ENCODE assay signal across 16 cellular contexts in genomic region chr12:106863185-106863584, GRCh38.
DNase-seq lines count a peak whose midpoint lies in the region; ATAC-seq and TF ChIP-seq lines count a peak whose summit lies in the region.
"Had no signal": no experiment of that assay in that cellular context is flagged by ENCODE, and none has a peak within 500 bp of the region (broad histone marks: within the 10 kb centered on the region; RNA-seq: fewer than 3 reads in every experiment).

No MANE protein-coding gene starts in this region.

- H3K4me2 ChIP-seq in SK-N-SH: 0 out of 2 replicates have a peak overlapping the region, but pooled peaks have one; percentile 4

- CTCF ChIA-PET in SK-N-SH (lab: Yijun Ruan, JAX): no interaction called here

- H3K9me2 ChIP-seq in SK-N-SH: no peaks in the 10 kb centered on the region

- H3K36me3 ChIP-seq in SK-N-SH (replicated peaks in 1 of 2; ENCODE audit: control insufficient read depth in 1 of 2, insufficient read depth in 2 of 2, low read length in 1 of 2) (peaks cover 6 to 26% of the 10 kb centered on the region in 2 experiments), upper lobe of left lung (peaks cover 0 to 25% (median 0%) of the 10 kb centered on the region in 4 donors)

- TF ChIP-seq RAD21 in SK-N-SH (IDR thresholded peaks at IDR 0.05; ENCODE audit: low read length): no peak

- no peaks in the 10 kb centered on the region for H3K36me3 Mint-ChIP-seq in glutamatergic neuron (ENCODE audit: unreplicated experiment)

- no peaks in the 10 kb centered on the region for H4K20me1 ChIP-seq in SK-N-SH (ENCODE audit: insufficient read depth)

- TF ChIP-seq CTCF in SK-N-SH (IDR thresholded peaks at IDR 0.05) (no peak), glutamatergic neuron (IDR thresholded peaks at IDR 0.05; ENCODE audit: partially characterized antibody, unreplicated experiment) (no peak), upper lobe of left lung (IDR thresholded peaks at IDR 0.05) (no peak)

- no peak overlapping the region for H3K9ac ChIP-seq in SK-N-SH

- no peak overlapping the region for H2AFZ ChIP-seq in SK-N-SH (ENCODE audit: low read depth)

- H3K9me3 Mint-ChIP-seq in glutamatergic neuron (ENCODE audit: unreplicated experiment): no peaks in the 10 kb centered on the region
- H3K9me3 Mint-ChIP-seq: CD4-positive, alpha-beta T cell had no signal

- DNase-seq in SK-N-SH: no peak
- peak; percentile 22 for DNase-seq in brain pericyte (ENCODE audit: low read depth, low spot score)
- DNase-seq in glutamatergic neuron: no peak
- no peak for DNase-seq in upper lobe of left lung
- DNase-seq in stimulated activated CD4-positive, alpha-beta T cell treated with anti-CD3 and anti-CD28 coated beads, Interleukin-4, amount 100 ng/mL, for 24 hours: no peak
- DNase-seq in DMS79 (lab: John Stamatoyannopoulos, UW): no peak
- DNase-seq: Caco-2; CD4-positive, alpha-beta T cell; GOT3; NCI-H1092 treated with DMSO at 0.1 percent for 48 hours; NCI-H2081 treated with DMSO at 0.1 percent for 48 hours; NCI-H510A had no signal

- TF ChIP-seq EP300 in SK-N-SH (IDR thresholded peaks at IDR 0.05; ENCODE audit: borderline replicate concordance in 1 of 2, low read depth in 1 of 2, low read length in 1 of 2) (no peak), upper lobe of left lung (IDR thresholded peaks at IDR 0.05) (no peak)

- H3K27ac Mint-ChIP-seq in glutamatergic neuron (ENCODE audit: unreplicated experiment): peak overlapping the region; percentile 54
- H3K27ac Mint-ChIP-seq: CD4-positive, alpha-beta T cell had no signal

- ATAC-seq in SK-N-SH treated with all-trans-retinoic acid at 6 μM for 48 hours (no peak), upper lobe of left lung (ENCODE audit: low FRiP score in 2 of 2) (no peak), GM19463 (IDR thresholded peaks at IDR 0.05; ENCODE audit: unreplicated experiment) (no peak)
- ATAC-seq: HCT116, Right ventricle myocardium inferior had no signal

- no peaks in the 10 kb centered on the region for H3K27me3 ChIP-seq in SK-N-SH (ENCODE audit: insufficient read depth)
- no peaks in the 10 kb centered on the region for H3K27me3 ChIP-seq in upper lobe of left lung

- H3K4me1 ChIP-seq in SK-N-SH (ENCODE audit: control insufficient read depth in 1 of 2, insufficient read depth in 2 of 2, low read depth in 1 of 2, low read length in 1 of 2) (peaks cover 3 to 8% of the 10 kb centered on the region in 2 experiments; a peak in 2 of 4 replicates), upper lobe of left lung (no peaks in the 10 kb centered on the region)
- H3K4me1 ChIP-seq: Caco-2 had no signal

- H3K4me3 ChIP-seq in SK-N-SH (ENCODE audit: low read depth in 2 of 2, low read length in 1 of 2) (no peak overlapping the region), upper lobe of left lung (no peak overlapping the region)

- H3K27me3 Mint-ChIP-seq in glutamatergic neuron (ENCODE audit: unreplicated experiment): no peaks in the 10 kb centered on the region
- H3K27me3 Mint-ChIP-seq: CD4-positive, alpha-beta T cell had no signal

- POLR2A ChIA-PET in SK-N-SH (lab: Yijun Ruan, JAX): no interaction called here

- WGBS in SK-N-SH (ENCODE audit: low lambda C conversion rate): 88% methylated on average over 1 of the region's 1 CpG
- 88 to 96% methylated on average over 1 of the region's 1 CpG for WGBS in upper lobe of left lung, 2 donors

- H3K79me2 ChIP-seq in SK-N-SH (ENCODE audit: insufficient read depth): peaks cover 14% of the 10 kb centered on the region; the same call in 1 of the 2 replicates

- H3K27ac ChIP-seq in SK-N-SH (ENCODE audit: low read depth in 2 of 2, low read length in 1 of 2) (no peak overlapping the region), upper lobe of left lung (no peak overlapping the region)

- H3F3A ChIP-seq in SK-N-SH (replicated peaks; ENCODE audit: insufficient read depth): no peaks in the 10 kb centered on the region

- H3K9me3 ChIP-seq in SK-N-SH: no peaks in the 10 kb centered on the region
- H3K9me3 ChIP-seq in upper lobe of left lung: no peaks in the 10 kb centered on the region
- H3K9me3 ChIP-seq: Caco-2 had no signal

- peaks cover 23% of the 10 kb centered on the region for H3K4me1 Mint-ChIP-seq in glutamatergic neuron (ENCODE audit: low read depth, unreplicated experiment)

- H3K4me3 Mint-ChIP-seq in glutamatergic neuron (ENCODE audit: unreplicated experiment): peak overlapping the region; percentile 72
- H3K4me3 Mint-ChIP-seq: CD4-positive, alpha-beta T cell had no signal

- no peak for TF ChIP-seq POLR2A in upper lobe of left lung (IDR thresholded peaks at IDR 0.05)

TF ChIP-seq in SK-N-SH, 30 proteins besides CTCF, POLR2A, EP300 and RAD21:
- TF ChIP-seq ELF1 (IDR thresholded peaks at IDR 0.05) (no peak), GABPA (IDR thresholded peaks at IDR 0.05; ENCODE audit: low read depth) (no peak), YY1 (IDR thresholded peaks at IDR 0.05; ENCODE audit: low read depth) (no peak), MEF2A (IDR thresholded peaks at IDR 0.05; ENCODE audit: borderline replicate concordance, low read depth) (no peak), SIN3A (IDR thresholded peaks at IDR 0.05; ENCODE audit: borderline replicate concordance, low read depth, low read length) (no peak), ZBTB33 (IDR thresholded peaks at IDR 0.05; ENCODE audit: borderline replicate concordance, low read depth) (no peak)
TF ChIP-seq in SK-N-SH: peak in this region for 0.

TF ChIP-seq in SK-N-SH treated with all-trans-retinoic acid at 6 μM for 48 hours, 23 proteins besides CTCF, POLR2A, EP300 and RAD21 (continues in another document):
- TF ChIP-seq PATZ1 (CRISPR knock-in tag; IDR thresholded peaks at IDR 0.05; ENCODE audit: borderline replicate concordance) (no peak), ZNF70 (CRISPR knock-in tag; IDR thresholded peaks at IDR 0.05) (no peak), ESRRG (CRISPR knock-in tag; IDR thresholded peaks at IDR 0.05) (no peak), TOX (CRISPR knock-in tag; IDR thresholded peaks at IDR 0.05; ENCODE audit: borderline replicate concordance) (no peak), ZFP30 (CRISPR knock-in tag; IDR thresholded peaks at IDR 0.05) (no peak), ZNF565 (CRISPR knock-in tag; conservative IDR thresholded peaks at IDR 0.05; ENCODE audit: low read depth) (no peak), TCF4 (CRISPR knock-in tag; IDR thresholded peaks at IDR 0.05; ENCODE audit: borderline replicate concordance) (no peak), CREB5 (CRISPR knock-in tag; IDR thresholded peaks at IDR 0.05; ENCODE audit: low read depth) (no peak), PPARA (CRISPR knock-in tag; IDR thresholded peaks at IDR 0.05; ENCODE audit: borderline replicate concordance) (no peak), ARNTL (CRISPR knock-in tag; IDR thresholded peaks at IDR 0.05; ENCODE audit: borderline replicate concordance, low read depth) (no peak), CSRNP3 (CRISPR knock-in tag; IDR thresholded peaks at IDR 0.05) (no peak), OSR1 (CRISPR knock-in tag; IDR thresholded peaks at IDR 0.05) (no peak)
